9 cellular contexts compared by ENCODE assay signal in the genomic region with DNA sequence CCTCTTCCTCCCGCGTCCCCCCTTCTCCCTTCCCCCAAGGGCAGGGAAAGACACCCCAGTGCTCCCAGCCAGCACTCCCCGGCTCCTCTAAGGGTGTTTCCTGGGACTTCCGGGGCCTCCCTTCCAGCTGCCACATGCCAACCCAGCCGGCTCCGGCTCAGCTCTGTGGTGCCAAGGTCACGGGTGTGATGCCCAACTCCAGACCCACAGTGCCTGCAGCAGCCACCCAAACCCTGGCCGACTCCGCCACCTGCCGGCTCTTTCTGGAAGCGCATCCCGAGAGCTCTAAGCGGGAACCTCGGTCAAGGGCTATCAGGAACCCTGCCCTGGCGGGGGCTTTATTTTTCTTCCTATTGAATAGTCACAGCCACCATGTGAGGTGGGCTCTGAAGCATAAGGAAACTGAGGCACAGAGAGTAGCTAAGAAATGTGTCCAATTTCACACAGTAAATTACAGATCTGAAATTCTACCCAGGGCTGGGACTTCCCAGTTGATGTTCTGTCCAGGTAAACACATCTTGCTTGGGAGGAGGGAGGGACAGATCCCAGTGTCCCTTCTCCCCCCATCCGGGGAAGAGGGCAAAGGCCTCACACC. TPM values are rescaled to one million over a fixed set of nuclear protein-coding genes. Genes with fewer than 3 reads are reported as not detected.
A peak's percentile ranks its signal among the peaks of the same experiment; 100 is the strongest.
DNase-seq lines count a peak whose midpoint lies in the region; ATAC-seq and TF ChIP-seq lines count a peak whose summit lies in the region.
"Had no signal": no experiment of that assay in that cellular context is flagged by ENCODE, and none has a peak within 500 bp of the region (broad histone marks: within the 10 kb centered on the region; RNA-seq: fewer than 3 reads in every experiment).

No MANE protein-coding gene starts in this region.

- H3K27me3 Mint-ChIP-seq in natural killer cell (ENCODE audit: low read depth in 2 of 2): peaks cover 10 to 26% of the 10 kb centered on the region in 2 donors
- peaks cover 38% of the 10 kb centered on the region for H3K27me3 Mint-ChIP-seq in stimulated activated memory B cell treated with anti-CD40 and anti-IgM and Interleukin-4, amounts not matched to agents 10 μg/mL and 1 μg/mL and 100 μg/mL, for 72 hours

- H3K4me2 ChIP-seq in DND-41 (ENCODE audit: insufficient read depth, low read length) (0 out of 2 replicates have a peak overlapping the region, but pooled peaks have one; percentile 8), PC-9 (peak overlapping the region; percentile 31; the same call in 1 of the 2 replicates)

- H3K36me3 ChIP-seq in DND-41 (ENCODE audit: insufficient read depth, low read length) (no peaks in the 10 kb centered on the region), PC-9 (ENCODE audit: low read depth) (no peaks in the 10 kb centered on the region), esophagus squamous epithelium (no peaks in the 10 kb centered on the region)

- H3K4me1 ChIP-seq in DND-41 (ENCODE audit: insufficient read depth, low read length) (peaks cover 19% of the 10 kb centered on the region), PC-9 (replicated peaks; ENCODE audit: insufficient read depth) (0 out of 2 replicates have a peak, but pooled peaks cover 8% of the 10 kb centered on the region), esophagus squamous epithelium (peaks cover 39 to 72% (median 52%) of the 10 kb centered on the region in 3 donors)

- ATAC-seq in DND-41 (ENCODE audit: insufficient read depth, low read depth): peak; percentile 75
- ATAC-seq in natural killer cell: peak; percentile 69 to 78 (median 78)
- peak; percentile 63 for ATAC-seq in stimulated activated memory B cell treated with anti-CD40 and anti-IgM and Interleukin-4, amounts not matched to agents 10 μg/mL and 1 μg/mL and 100 μg/mL, for 72 hours
- ATAC-seq in GM19035 (IDR thresholded peaks at IDR 0.05; ENCODE audit: unreplicated experiment): no peak

- 17 to 19% methylated on average over 2 to 8 of the region's 16 CpGs for WGBS in esophagus squamous epithelium, 2 donors

- peak; percentile 96 for TF ChIP-seq CTCF in DND-41 (IDR thresholded peaks at IDR 0.05; ENCODE audit: borderline replicate concordance, extremely low read depth, low read length, poor library complexity, severe bottlenecking)
- TF ChIP-seq CTCF in PC-9 (conservative IDR thresholded peaks at IDR 0.05): peak; percentile 96
- peak; percentile 90 to 96 (median 94) for TF ChIP-seq CTCF in esophagus squamous epithelium (IDR thresholded peaks at IDR 0.05)
- peak; percentile 95 for TF ChIP-seq CTCF in natural killer cell (IDR thresholded peaks at IDR 0.05)

- no TSS peak for BruUV-seq in PC-9 (replicated peaks; lab: Mats Ljungman, UMichigan)

- H3K27me3 ChIP-seq in DND-41 (ENCODE audit: insufficient read depth, low read length, poor library complexity) (peaks cover 28% of the 10 kb centered on the region), PC-9 (ENCODE audit: insufficient read depth, low read depth) (no peaks in the 10 kb centered on the region), esophagus squamous epithelium (peaks cover 0 to 60% (median 9%) of the 10 kb centered on the region in 4 donors)

- no peak for TF ChIP-seq POLR2A in esophagus squamous epithelium (IDR thresholded peaks at IDR 0.05)

- H2AFZ ChIP-seq in DND-41 (ENCODE audit: low read depth, low read length) (no peak overlapping the region), PC-9 (no peak overlapping the region)

- H3K9ac ChIP-seq in DND-41 (ENCODE audit: low read depth, low read length): no peak overlapping the region

- H3K9me3 ChIP-seq in DND-41 (ENCODE audit: insufficient read depth, low read length, severe bottlenecking): no peaks in the 10 kb centered on the region
- H3K9me3 ChIP-seq in PC-9 (ENCODE audit: insufficient read depth, low read depth): no peaks in the 10 kb centered on the region
- no peaks in the 10 kb centered on the region for H3K9me3 ChIP-seq in esophagus squamous epithelium

- H3K4me3 ChIP-seq in DND-41 (ENCODE audit: low read depth in 1 of 2, low read length in 2 of 2) (no peak overlapping the region), PC-9 (no peak overlapping the region), esophagus squamous epithelium (no peak overlapping the region)

- H3K4me3 Mint-ChIP-seq in natural killer cell: no peak overlapping the region
- H3K4me3 Mint-ChIP-seq in stimulated activated memory B cell treated with anti-CD40 and anti-IgM and Interleukin-4, amounts not matched to agents 10 μg/mL and 1 μg/mL and 100 μg/mL, for 72 hours: peak overlapping the region; percentile 32
- H3K4me3 Mint-ChIP-seq: dendritic cell treated with granulocyte-macrophage colony-stimulating factor and Interleukin-4, amounts not matched to agents 40 ng/mL and 50 ng/mL, for 4 days had no signal

- CTCF ChIA-PET in PC-9 (lab: Charles Lee): interaction anchor here (0.6 to 1.6 kb wide), 4 partner anchors 11 to 76 kb away, joined by 3 to 10 read pairs (median 4); no protein-coding TSS in a partner anchor

- intact Hi-C loops in PC-9 (cut with micrococcal nuclease; ENCODE audit: unreplicated experiment) (loop anchor here (1.0 to 5.0 kb wide), 6 partner anchors 49 to 544 kb away; partner anchors contain the start of genes IKZF3 and PSMD3), esophagus squamous epithelium (cut with DNase I) (loop anchor here (5.0 kb wide), 1 partner anchor 134 kb away; no protein-coding TSS in a partner anchor), natural killer cell (cut with micrococcal nuclease) (loop anchor here (1.0 to 5.0 kb wide), 4 partner anchors 13 to 357 kb away; partner anchors contain the start of genes PNMT, PSMD3, STARD3 and TCAP)

- H3K79me2 ChIP-seq in DND-41 (ENCODE audit: insufficient read depth, low read length) (no peaks in the 10 kb centered on the region), PC-9 (ENCODE audit: low read depth) (no peaks in the 10 kb centered on the region)

- no peak overlapping the region for H3K27ac Mint-ChIP-seq in natural killer cell
- peak overlapping the region; percentile 25 for H3K27ac Mint-ChIP-seq in stimulated activated memory B cell treated with anti-CD40 and anti-IgM and Interleukin-4, amounts not matched to agents 10 μg/mL and 1 μg/mL and 100 μg/mL, for 72 hours
- H3K27ac Mint-ChIP-seq: dendritic cell treated with granulocyte-macrophage colony-stimulating factor and Interleukin-4, amounts not matched to agents 40 ng/mL and 50 ng/mL, for 4 days had no signal

- H3K4me1 Mint-ChIP-seq in natural killer cell: peaks cover 18 to 35% of the 10 kb centered on the region in 2 donors
- peaks cover 41% of the 10 kb centered on the region for H3K4me1 Mint-ChIP-seq in stimulated activated memory B cell treated with anti-CD40 and anti-IgM and Interleukin-4, amounts not matched to agents 10 μg/mL and 1 μg/mL and 100 μg/mL, for 72 hours

- peaks cover 9% of the 10 kb centered on the region for H4K20me1 ChIP-seq in DND-41 (ENCODE audit: insufficient read depth, low read length)
- no peaks in the 10 kb centered on the region for H4K20me1 ChIP-seq in PC-9 (ENCODE audit: insufficient read depth)

- H3K9me3 Mint-ChIP-seq in natural killer cell: no peaks in the 10 kb centered on the region
- no peaks in the 10 kb centered on the region for H3K9me3 Mint-ChIP-seq in stimulated activated memory B cell treated with anti-CD40 and anti-IgM and Interleukin-4, amounts not matched to agents 10 μg/mL and 1 μg/mL and 100 μg/mL, for 72 hours
- H3K9me3 Mint-ChIP-seq: dendritic cell treated with granulocyte-macrophage colony-stimulating factor and Interleukin-4, amounts not matched to agents 40 ng/mL and 50 ng/mL, for 4 days had no signal

- DNase-seq in DND-41: peak; percentile 85
- peak; percentile 87 for DNase-seq in HuH-7.5 (ENCODE audit: low spot score)
- DNase-seq in PC-9: peak; percentile 53 to 79
- peak; percentile 89 for DNase-seq in activated T-cell treated with anti-CD3 and anti-CD28 coated beads, Interleukin-2, amount 50 U/mL, for 1 hour
- DNase-seq in esophagus squamous epithelium (lab: John Stamatoyannopoulos, UW): no peak
- peak; percentile 87 for DNase-seq in natural killer cell

- POLR2A ChIA-PET in PC-9 (lab: Charles Lee; ENCODE audit: unreplicated experiment): interaction anchor here (0.6 to 0.7 kb wide), 2 partner anchors 76 to 151 kb away, joined by 4 to 7 read pairs; no protein-coding TSS in a partner anchor

- peaks cover 21% of the 10 kb centered on the region for H3F3A ChIP-seq in PC-9 (ENCODE audit: insufficient read depth, low read depth)

- no peaks in the 10 kb centered on the region for H3K36me3 Mint-ChIP-seq in natural killer cell
- H3K36me3 Mint-ChIP-seq in stimulated activated memory B cell treated with anti-CD40 and anti-IgM and Interleukin-4, amounts not matched to agents 10 μg/mL and 1 μg/mL and 100 μg/mL, for 72 hours: no peaks in the 10 kb centered on the region

- H3K9me2 ChIP-seq in PC-9 (ENCODE audit: insufficient read depth): no peaks in the 10 kb centered on the region

- no peak overlapping the region for H3K27ac ChIP-seq in DND-41 (ENCODE audit: low read length)
- no peak overlapping the region for H3K27ac ChIP-seq in PC-9
- peak overlapping the region in 1 of 4 donors; percentile 46 for H3K27ac ChIP-seq in esophagus squamous epithelium

RNA-seq across cellular contexts. Expression of gene PPP1R1B, which starts 3.3 kb away (rescaled TPM):
- total RNA-seq in PC-9 (2021) (not detected in 2 replicates), esophagus squamous epithelium (1 to 10 TPM in 2 of 4 donors, under 1 TPM in 2; 0.23 to 4.8 (median 2.4) TPM), natural killer cell (not detected)

RNA-seq across cellular contexts. Expression of gene STARD3, which starts 13.5 kb away (rescaled TPM):
- 47.7 and 55.9 TPM in 2 replicates for total RNA-seq in PC-9 (2021)
- total RNA-seq in esophagus squamous epithelium: 10 to 100 TPM; 27.3 to 46.7 (median 33.4) TPM
- 100 to 1,000 TPM in 2 of 3 donors, 10 to 100 TPM in 1; 97.1 to 115 (median 105) TPM for total RNA-seq in natural killer cell

RNA-seq across cellular contexts. Expression of gene NEUROD2, which starts 15.7 kb away (rescaled TPM):
- total RNA-seq in PC-9 (2021) (not detected in 2 replicates), esophagus squamous epithelium (not detected), natural killer cell (not detected)

RNA-seq across cellular contexts. Expression of gene TCAP, which starts 41.7 kb away (rescaled TPM):
- 1.2 and 1.6 TPM in 2 replicates for total RNA-seq in PC-9 (2021)
- total RNA-seq in esophagus squamous epithelium: under 1 TPM; 0.11 to 0.57 (median 0.29) TPM
- 1 to 10 TPM; 1.3 to 3.8 (median 2.4) TPM for total RNA-seq in natural killer cell

RNA-seq across cellular contexts. Expression of gene PNMT, which starts 44.8 kb away (rescaled TPM):
- 0.75 and 1.1 TPM in 2 replicates for total RNA-seq in PC-9 (2021)
- total RNA-seq in esophagus squamous epithelium: 1 to 10 TPM in 2 of 4 donors, under 1 TPM in 2; 0.26 to 8.4 (median 1.3) TPM
- 1 to 10 TPM; 1.2 to 2.5 (median 2.2) TPM for total RNA-seq in natural killer cell
